Comparison of ENCODE assay signal across 22 cellular contexts in genomic region chr13:111239754-111240670, GRCh38.
DNase-seq lines count a peak whose midpoint lies in the region; ATAC-seq and TF ChIP-seq lines count a peak whose summit lies in the region.
"Had no signal": no experiment of that assay in that cellular context is flagged by ENCODE, and none has a peak within 500 bp of the region (broad histone marks: within the 10 kb centered on the region; RNA-seq: fewer than 3 reads in every experiment).

No MANE protein-coding gene starts in this region.

- no peak for ATAC-seq in stimulated activated naive B cell treated with anti-CD40 and anti-IgM and Interleukin-4, amounts not matched to agents 10 μg/mL and 1 μg/mL and 100 μg/mL, for 72 hours (replicated peaks)
- ATAC-seq in HG02870 (IDR thresholded peaks at IDR 0.05; ENCODE audit: unreplicated experiment) (no peak), GM19452 (IDR thresholded peaks at IDR 0.05; ENCODE audit: unreplicated experiment) (no peak)
- ATAC-seq: left lung had no signal

- no peaks in the 10 kb centered on the region for H3K9me3 Mint-ChIP-seq in stimulated activated naive B cell treated with anti-CD40 and anti-IgM and Interleukin-4, amounts not matched to agents 10 μg/mL and 1 μg/mL and 100 μg/mL, for 72 hours
- H3K9me3 Mint-ChIP-seq: T-helper 1 cell treated with Interleukin-12 subunit alpha and Interleukin-12 subunit beta and Interleukin-4 antibody, amounts not matched to agents 30 μg/mL and 1 μg/mL, for 36 hours had no signal

- no peak overlapping the region for H3K4me3 Mint-ChIP-seq in stimulated activated naive B cell treated with anti-CD40 and anti-IgM and Interleukin-4, amounts not matched to agents 10 μg/mL and 1 μg/mL and 100 μg/mL, for 72 hours
- H3K4me3 Mint-ChIP-seq: CD14-positive monocyte; T-helper 1 cell treated with Interleukin-12 subunit alpha and Interleukin-12 subunit beta and Interleukin-4 antibody, amounts not matched to agents 30 μg/mL and 1 μg/mL, for 36 hours had no signal

- DNase-seq in MV-4-11 (lab: John Stamatoyannopoulos, UW), result peak; percentile 65
- DNase-seq in amniotic epithelial cell (ENCODE audit: low read depth), result peak; percentile 45
- DNase-seq in foreskin fibroblast, result peak; percentile 68 to 74
- no peak for DNase-seq in stimulated activated naive B cell treated with anti-CD40 and anti-IgM and Interleukin-4, amounts not matched to agents 10 μg/mL and 1 μg/mL and 100 μg/mL, for 72 hours
- DNase-seq in G401 (ENCODE audit: low spot score), result no peak
- DNase-seq: activated CD4-positive, alpha-beta T cell treated with anti-CD3 and anti-CD28 coated beads for 48 hours; activated naive CD4-positive, alpha-beta T cell treated with anti-CD3 and anti-CD28 coated beads, Interleukin-2, amount 50 U/mL, for 16 hours; dermis blood vessel endothelial cell; heart right ventricle; left lung; NCI-H146; NCI-H2171; NCI-H526; stimulated activated CD4-positive, alpha-beta T cell treated with anti-CD3 and anti-CD28 coated beads, Interleukin-4, amount 100 ng/mL, for 24 hours; stimulated activated naive CD4-positive, alpha-beta T cell treated with Interleukin-2 at 50 U/mL for 16 hours; transverse colon had no signal

- TF ChIP-seq CTCF in foreskin fibroblast (IDR thresholded peaks at IDR 0.05; ENCODE audit: low read depth, low read length), result no peak

- H3K36me3 Mint-ChIP-seq in stimulated activated naive B cell treated with anti-CD40 and anti-IgM and Interleukin-4, amounts not matched to agents 10 μg/mL and 1 μg/mL and 100 μg/mL, for 72 hours, result peaks cover 43 to 73% of the 10 kb centered on the region in 2 donors

- H3K4me3 ChIP-seq in foreskin fibroblast (ENCODE audit: low read depth in 1 of 2, low read length in 2 of 2), result no peak overlapping the region
- H3K4me3 ChIP-seq: cardiac muscle cell, heart right ventricle, left lung, SK-N-MC, transverse colon had no signal

- peaks cover 7 to 12% of the 10 kb centered on the region in 2 donors for H3K4me1 Mint-ChIP-seq in stimulated activated naive B cell treated with anti-CD40 and anti-IgM and Interleukin-4, amounts not matched to agents 10 μg/mL and 1 μg/mL and 100 μg/mL, for 72 hours
- H3K4me1 Mint-ChIP-seq: CD14-positive monocyte had no signal

- H3K27ac Mint-ChIP-seq in stimulated activated naive B cell treated with anti-CD40 and anti-IgM and Interleukin-4, amounts not matched to agents 10 μg/mL and 1 μg/mL and 100 μg/mL, for 72 hours, result peak overlapping the region; percentile 33
- H3K27ac Mint-ChIP-seq: CD14-positive monocyte; T-helper 1 cell treated with Interleukin-12 subunit alpha and Interleukin-12 subunit beta and Interleukin-4 antibody, amounts not matched to agents 30 μg/mL and 1 μg/mL, for 36 hours had no signal

- no peaks in the 10 kb centered on the region for H3K27me3 Mint-ChIP-seq in stimulated activated naive B cell treated with anti-CD40 and anti-IgM and Interleukin-4, amounts not matched to agents 10 μg/mL and 1 μg/mL and 100 μg/mL, for 72 hours

- in situ Hi-C loops in G401 (cut with HindIII; ENCODE audit: low sequenced_read_pairs), result no loop called here

Comparison
In these comparisons a context has a peak if more than half of its experiments do, and no peak if none do; other contexts are left out.
1. DNase-seq: peak in MV-4-11 (single experiment), amniotic epithelial cell (single experiment) and foreskin fibroblast (2 of 2); none in stimulated activated naive B cell treated with anti-CD40 and anti-IgM and Interleukin-4, amounts not matched to agents 10 μg/mL and 1 μg/mL and 100 μg/mL, for 72 hours (single experiment) and G401 (single experiment).